In the genomic region with DNA sequence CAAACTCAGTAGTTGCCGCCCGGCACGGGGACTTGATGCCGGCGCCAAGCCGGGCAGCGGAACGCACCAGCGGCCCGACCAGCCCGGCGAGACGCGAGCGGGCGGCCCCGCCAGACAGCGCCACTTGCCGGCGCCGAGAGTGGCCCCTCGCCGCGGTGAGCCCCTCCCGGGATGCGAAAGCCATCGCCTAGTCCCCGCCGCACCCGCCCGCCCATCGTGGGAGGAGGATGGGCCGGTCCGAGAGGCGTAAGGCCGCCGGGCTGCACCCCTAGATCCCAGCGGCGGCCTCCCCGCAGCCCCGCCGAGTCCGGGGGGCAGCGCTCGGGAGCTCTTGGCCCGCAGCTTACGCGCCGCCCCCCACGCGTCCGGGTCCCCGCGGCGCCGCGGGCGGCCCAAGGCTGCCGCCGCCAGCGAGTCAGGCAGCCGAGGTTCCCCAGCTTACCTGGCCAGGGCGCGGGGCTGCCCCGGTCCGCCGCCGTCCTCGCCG, we compare ENCODE assay signal across 8 cellular contexts.
A peak's percentile ranks its signal among the peaks of the same experiment; 100 is the strongest.
DNase-seq lines count a peak whose midpoint lies in the region; ATAC-seq lines count a peak whose summit lies in the region.

No MANE protein-coding gene starts in this region.

- in situ Hi-C loops in T47D (cut with HindIII; ENCODE audit: low pct_unique_long_range_greater_than_20kb, low sequenced_read_pairs): no loop called here

- DNase-seq in NCI-H146 (lab: John Stamatoyannopoulos, UW) (peak; percentile 54), NCI-H146 treated with DMSO at 0.1 percent for 48 hours (lab: John Stamatoyannopoulos, UW; ENCODE audit: unreplicated experiment) (no peak), T-helper 22 cell (ENCODE audit: low read depth) (peak; percentile 16), T47D (ENCODE audit: low read depth in 1 of 2, low spot score in 1 of 2) (peak; percentile 15 to 28), kidney tubule cell (ENCODE audit: low spot score) (peak; percentile 51), NCI-H510A (lab: John Stamatoyannopoulos, UW) (no peak)
- peak; percentile 52 for DNase-seq in stimulated activated CD4-positive, alpha-beta T cell treated with anti-CD3 and anti-CD28 coated beads, Interleukin-4, amount 100 ng/mL, for 24 hours

- ATAC-seq in HG02938 (IDR thresholded peaks at IDR 0.05; ENCODE audit: unreplicated experiment): peak; percentile 51

Comparison
In these comparisons a context has a peak if more than half of its experiments do, and no peak if none do; other contexts are left out.
1. DNase-seq: peak in NCI-H146 (single experiment), T-helper 22 cell (single experiment), T47D (2 of 2), kidney tubule cell (single experiment) and stimulated activated CD4-positive, alpha-beta T cell treated with anti-CD3 and anti-CD28 coated beads, Interleukin-4, amount 100 ng/mL, for 24 hours (single experiment); none in NCI-H146 treated with DMSO at 0.1 percent for 48 hours (single experiment) and NCI-H510A (single experiment).